ENCODE assay signal across 11 cellular contexts in genomic region chr3:133479895-133480669, GRCh38.
DNase-seq lines count a peak whose midpoint lies in the region; FAIRE-seq and TF ChIP-seq lines count a peak whose summit lies in the region.
"Had no signal": no experiment of that assay in that cellular context is flagged by ENCODE, and none has a peak within 500 bp of the region (broad histone marks: within the 10 kb centered on the region; RNA-seq: fewer than 3 reads in every experiment).

No MANE protein-coding gene starts in this region.

- H4K8ac ChIP-seq in H9 (replicated peaks; ENCODE audit: insufficient read length, low read depth, low read length): no peak overlapping the region

- H3K27me3 Mint-ChIP-seq in H9 (ENCODE audit: low read depth): no peaks in the 10 kb centered on the region; the same call in 1 of the 2 replicates
- H3K27me3 Mint-ChIP-seq in mesothelial cell of epicardium (ENCODE audit: low read depth): no peaks in the 10 kb centered on the region

- no peaks in the 10 kb centered on the region for H3K27me3 ChIP-seq in H9 (ENCODE audit: insufficient read depth, low read length)
- H3K27me3 ChIP-seq in right atrium auricular region: no peaks in the 10 kb centered on the region
- H3K27me3 ChIP-seq: uterus had no signal

- H3K9ac ChIP-seq in H9 (ENCODE audit: extremely low read depth, insufficient read length, low read length): no peak overlapping the region

- H3K27ac Mint-ChIP-seq in H9 (peak overlapping the region; percentile 64 to 93 (median 80)), mesothelial cell of epicardium (peak overlapping the region; percentile 86)

- no peak overlapping the region for H3K4me3 ChIP-seq in right atrium auricular region
- H3K4me3 ChIP-seq: uterus had no signal

- DNase-seq in GM18507 (ENCODE audit: extremely low spot score, insufficient read length, low read depth) (no peak), H9 (no peak), LoVo (ENCODE audit: low spot score) (peak; percentile 78), mesothelial cell of epicardium (ENCODE audit: low spot score in 2 of 2, unreplicated experiment in 2 of 2) (no peak), activated gamma-delta T cell (lab: John Stamatoyannopoulos, UW) (no peak), right atrium auricular region (ENCODE audit: low spot score) (no peak), DMS153 (lab: John Stamatoyannopoulos, UW) (no peak), GM19238 (ENCODE audit: insufficient read length, low spot score) (no peak)
- DNase-seq: effector CD4-positive, alpha-beta T cell; uterus had no signal

- no peak overlapping the region for H4K5ac ChIP-seq in H9 (ENCODE audit: insufficient read length, low read depth, low read length)

- H2BK5ac ChIP-seq in H9 (ENCODE audit: insufficient read length, low read length): no peak overlapping the region

- no peak overlapping the region for H3K23ac ChIP-seq in H9 (ENCODE audit: insufficient read length, low read depth, low read length)

- H2BK15ac ChIP-seq in H9 (ENCODE audit: low read depth, low read length): no peak overlapping the region

- no peak overlapping the region for H3K4ac ChIP-seq in H9 (ENCODE audit: low read depth, low read length)

- H3K18ac ChIP-seq in H9 (ENCODE audit: insufficient read length, low read depth, low read length): peak overlapping the region; percentile 42

- H4K91ac ChIP-seq in H9 (ENCODE audit: insufficient read length, low read depth, low read length): no peak overlapping the region

- H3K9me3 ChIP-seq in H9 (ENCODE audit: control insufficient read depth, low read depth, low read length): no peaks in the 10 kb centered on the region
- H3K9me3 ChIP-seq in right atrium auricular region: peaks cover 0 to 5% of the 10 kb centered on the region in 2 donors
- H3K9me3 ChIP-seq: uterus had no signal

- no peaks in the 10 kb centered on the region for H4K20me1 ChIP-seq in H9 (ENCODE audit: control insufficient read depth, insufficient read depth, insufficient read length)

- H3K27ac ChIP-seq in H9 (ENCODE audit: insufficient read length, low read depth, low read length) (no peak overlapping the region), right atrium auricular region (no peak overlapping the region)
- H3K27ac ChIP-seq: uterus had no signal

- no peak overlapping the region for H2BK12ac ChIP-seq in H9 (ENCODE audit: insufficient read length, low read depth, low read length)

- H3K36me3 Mint-ChIP-seq in H9 (ENCODE audit: insufficient read depth in 1 of 3, low read depth in 3 of 3) (peaks cover 0 to 5% (median under 1%) of the 10 kb centered on the region in 3 experiments; a peak in 3 of 7 replicates), mesothelial cell of epicardium (peaks cover 2% of the 10 kb centered on the region)

- FAIRE-seq in GM18507 (lab: Jason Lieb, UNC): peak; percentile 82
- FAIRE-seq: TTC549 had no signal

- H3K56ac ChIP-seq in H9 (ENCODE audit: insufficient read length, low read depth, low read length): no peak overlapping the region

- H3K14ac ChIP-seq in H9 (ENCODE audit: insufficient read depth, low read length): no peak overlapping the region

- no peaks in the 10 kb centered on the region for H3K79me2 ChIP-seq in H9 (ENCODE audit: insufficient read depth, low read length)

- TF ChIP-seq CTCF in H9 (conservative IDR thresholded peaks at IDR 0.05): no peak
- TF ChIP-seq CTCF in mesothelial cell of epicardium (IDR thresholded peaks at IDR 0.05; ENCODE audit: unreplicated experiment): no peak
- no peak for TF ChIP-seq CTCF in right atrium auricular region (IDR thresholded peaks at IDR 0.05)

- H3K4me3 Mint-ChIP-seq in H9: no peak overlapping the region
- no peak overlapping the region for H3K4me3 Mint-ChIP-seq in mesothelial cell of epicardium

- no peak overlapping the region for H2AK5ac ChIP-seq in H9 (ENCODE audit: insufficient read length, low read length)

- peaks cover 22 to 25% of the 10 kb centered on the region in 2 experiments for H3K4me1 Mint-ChIP-seq in H9
- peaks cover 39% of the 10 kb centered on the region for H3K4me1 Mint-ChIP-seq in mesothelial cell of epicardium

- H2BK20ac ChIP-seq in H9 (ENCODE audit: low read depth, low read length, poor library complexity, severe bottlenecking): no peak overlapping the region

- no peak overlapping the region for H2AFZ ChIP-seq in H9 (ENCODE audit: low read length)

- WGBS in H9 (ENCODE audit: extremely low coverage, insufficient read length, low lambda C conversion rate): no CpG with 5 or more reads among the region's 7 CpGs

- H3K9me3 Mint-ChIP-seq in H9: peaks cover 0 to 21% of the 10 kb centered on the region in 2 experiments
- peaks cover 16% of the 10 kb centered on the region for H3K9me3 Mint-ChIP-seq in mesothelial cell of epicardium

- no peaks in the 10 kb centered on the region for H3K79me1 ChIP-seq in H9 (ENCODE audit: insufficient read depth, low read depth, low read length, poor library complexity, severe bottlenecking)

- H3K4me1 ChIP-seq in H9 (ENCODE audit: insufficient read depth, low read length) (no peaks in the 10 kb centered on the region; the same call in 1 of the 2 replicates), right atrium auricular region (peaks cover 0 to 4% of the 10 kb centered on the region in 2 donors)
- H3K4me1 ChIP-seq: uterus had no signal

- H3K36me3 ChIP-seq in right atrium auricular region: no peaks in the 10 kb centered on the region
- H3K36me3 ChIP-seq: uterus had no signal

- H3K23me2 ChIP-seq in H9 (ENCODE audit: insufficient read length, low read depth, low read length, poor library complexity, severe bottlenecking): no peaks in the 10 kb centered on the region

- no peak overlapping the region for H3K4me2 ChIP-seq in H9 (ENCODE audit: insufficient read depth, insufficient read length, low read length)

- no peak overlapping the region for H2BK120ac ChIP-seq in H9 (ENCODE audit: low read depth, low read length, poor library complexity, severe bottlenecking)

- H3T11ph ChIP-seq in H9 (ENCODE audit: low read length): no peak overlapping the region
